ENCODE assay signal across 8 cellular contexts in genomic region chr19:10864538-10864899, GRCh38. TPM values are rescaled to one million over a fixed set of nuclear protein-coding genes. Genes with fewer than 3 reads are reported as not detected.
DNase-seq lines count a peak whose midpoint lies in the region; ATAC-seq, FAIRE-seq and TF ChIP-seq lines count a peak whose summit lies in the region.

No MANE protein-coding gene starts in this region.

- H3K4me3 ChIP-seq in astrocyte of the cerebellum (ENCODE audit: low read depth, low read length): no peak overlapping the region
- peak overlapping the region in 2 of 3 donors; percentile 52 to 54 for H3K4me3 ChIP-seq in skeletal muscle tissue (ENCODE audit: low read length in 3 of 3)

- in situ Hi-C loops in astrocyte of the cerebellum (cut with HindIII; ENCODE audit: low sequenced_read_pairs): no loop called here

- H3K9me3 ChIP-seq in skeletal muscle tissue (ENCODE audit: control insufficient read depth in 3 of 3, low read length in 3 of 3): no peaks in the 10 kb centered on the region

- no peaks in the 10 kb centered on the region for H3K27me3 ChIP-seq in skeletal muscle tissue (ENCODE audit: control insufficient read depth in 3 of 3, insufficient read depth in 3 of 3, low read length in 3 of 3)

- H3K9ac ChIP-seq in skeletal muscle tissue (ENCODE audit: low read depth in 1 of 3, low read length in 3 of 3): peak overlapping the region; percentile 2 to 51 (median 48)

- ATAC-seq in GM19463 (IDR thresholded peaks at IDR 0.05; ENCODE audit: unreplicated experiment): no peak

- H3K36me3 ChIP-seq in skeletal muscle tissue (ENCODE audit: control insufficient read depth in 3 of 3, insufficient read depth in 3 of 3, low read length in 3 of 3): no peaks in the 10 kb centered on the region

- peak; percentile 67 for DNase-seq in GM18507 (ENCODE audit: extremely low spot score, insufficient read length, low read depth)
- peak; percentile 66 for DNase-seq in NCI-H2029 (lab: John Stamatoyannopoulos, UW)
- peak; percentile 64 for DNase-seq in T1000 (lab: John Stamatoyannopoulos, UW)
- peak; percentile 57 for DNase-seq in astrocyte of the cerebellum (ENCODE audit: low read depth)
- DNase-seq in hippocampal formation (lab: John Stamatoyannopoulos, UW): peak; percentile 75 to 80

- peak; percentile 98 for TF ChIP-seq CTCF in 22Rv1 (IDR thresholded peaks at IDR 0.05)
- TF ChIP-seq CTCF in astrocyte of the cerebellum (IDR thresholded peaks at IDR 0.05; ENCODE audit: low read depth, low read length, missing control alignments): peak; percentile 95

- peaks cover 5 to 10% (median 7%) of the 10 kb centered on the region in 3 donors for H3K4me1 ChIP-seq in skeletal muscle tissue (ENCODE audit: control insufficient read depth in 3 of 3, insufficient read depth in 3 of 3, low read length in 3 of 3)

- peak; percentile 86 for FAIRE-seq in GM18507 (lab: Jason Lieb, UNC)

- no peak overlapping the region for H3K27ac ChIP-seq in 22Rv1
- no peak overlapping the region for H3K27ac ChIP-seq in skeletal muscle tissue (ENCODE audit: low read depth, low read length)

RNA-seq across cellular contexts. Expression of gene CARM1, which starts 6.8 kb away (rescaled TPM):
- total RNA-seq in skeletal muscle tissue: 19.8 TPM

RNA-seq across cellular contexts. Expression of gene C19orf38, which starts 16.3 kb away (rescaled TPM):
- total RNA-seq in skeletal muscle tissue: 4.2 TPM

RNA-seq across cellular contexts. Expression of gene TMED1, which starts 28.5 kb away (rescaled TPM):
- total RNA-seq in skeletal muscle tissue: 39.7 TPM
